ENCODE assay signal across 15 cellular contexts in genomic region chr15:68589783-68590710, GRCh38. TPM values are rescaled to one million over a fixed set of nuclear protein-coding genes. Genes with fewer than 3 reads are reported as not detected.
DNase-seq lines count a peak whose midpoint lies in the region; ATAC-seq and TF ChIP-seq lines count a peak whose summit lies in the region.
"Had no signal": no experiment of that assay in that cellular context is flagged by ENCODE, and none has a peak within 500 bp of the region (broad histone marks: within the 10 kb centered on the region; RNA-seq: fewer than 3 reads in every experiment).

No MANE protein-coding gene starts in this region.

- H2AFZ ChIP-seq in fibroblast of lung (ENCODE audit: low read length) (no peak overlapping the region), hepatocyte (no peak overlapping the region)

- peaks cover 43% of the 10 kb centered on the region for H3K4me1 ChIP-seq in fibroblast of lung (ENCODE audit: control insufficient read depth, extremely low read depth, insufficient read depth, low read length)
- H3K4me1 ChIP-seq in hepatocyte (ENCODE audit: insufficient read depth), result peaks cover 5% of the 10 kb centered on the region
- H3K4me1 ChIP-seq: vagina had no signal

- H3K36me3 ChIP-seq in fibroblast of lung (ENCODE audit: control insufficient read depth, insufficient read depth, low read length), result no peaks in the 10 kb centered on the region
- H3K36me3 ChIP-seq in hepatocyte (replicated peaks; ENCODE audit: insufficient read depth, low read depth), result no peaks in the 10 kb centered on the region
- H3K36me3 ChIP-seq: cardiac muscle cell, vagina had no signal

- H3K4me2 ChIP-seq in fibroblast of lung (ENCODE audit: extremely low read depth, insufficient read depth, low read length) (peak overlapping the region; percentile 17), hepatocyte (no peak overlapping the region)

- peak in 44 of 56 donors; percentile 25 to 82 (median 55) for DNase-seq in amygdala (lab: John Stamatoyannopoulos, UW)
- no peak for DNase-seq in fibroblast of lung (ENCODE audit: low read depth in 2 of 2)
- no peak for DNase-seq in left lobe of liver (ENCODE audit: low spot score)
- no peak for DNase-seq in hepatocyte (ENCODE audit: low spot score)
- DNase-seq: activated naive CD4-positive, alpha-beta T cell; DMS 273 treated with DMSO at 0.1 percent for 48 hours; NCI-H1694; stimulated activated CD4-positive, alpha-beta T cell treated with anti-CD3 and anti-CD28 coated beads, Interleukin-4, amount 100 ng/mL, for 1 hour had no signal

- no peak overlapping the region for H3K9ac ChIP-seq in fibroblast of lung (ENCODE audit: insufficient read depth, low read length)

- no peak for ATAC-seq in GM19455 (IDR thresholded peaks at IDR 0.05; ENCODE audit: unreplicated experiment)
- ATAC-seq in left lobe of liver, result no peak

- no peak overlapping the region for H3K27ac ChIP-seq in fibroblast of lung (ENCODE audit: insufficient read depth, low read length)
- peak overlapping the region; percentile 85 for H3K27ac ChIP-seq in temporal lobe (ENCODE audit: low read depth, low read length)
- no peak overlapping the region for H3K27ac ChIP-seq in hepatocyte
- H3K27ac ChIP-seq: cardiac muscle cell, vagina had no signal

- no peak for TF ChIP-seq CTCF in fibroblast of lung (conservative IDR thresholded peaks at IDR 0.05 in 1 of 2, IDR thresholded peaks at IDR 0.05 in 1 of 2; ENCODE audit: low read depth in 1 of 2, low read length in 2 of 2)
- TF ChIP-seq CTCF in nephron (IDR thresholded peaks at IDR 0.05; ENCODE audit: unreplicated experiment in 3 of 3), result no peak
- no peak for TF ChIP-seq CTCF in hepatocyte (IDR thresholded peaks at IDR 0.05; ENCODE audit: poor library complexity)

- no peaks in the 10 kb centered on the region for H3K9me2 ChIP-seq in hepatocyte (replicated peaks; ENCODE audit: insufficient read depth)

- H3K4me3 ChIP-seq in fibroblast of lung (replicated peaks in 1 of 4; ENCODE audit: control extremely low read depth in 1 of 4, insufficient read depth in 1 of 4, low read depth in 3 of 4, low read length in 4 of 4) (no peak overlapping the region), hepatocyte (no peak overlapping the region)
- H3K4me3 ChIP-seq: cardiac muscle cell, vagina had no signal

- H3K9me3 Mint-ChIP-seq in nephron, result no peaks in the 10 kb centered on the region

- peaks cover 9% of the 10 kb centered on the region for H3K27me3 Mint-ChIP-seq in nephron (ENCODE audit: low read depth)

- H4K20me1 ChIP-seq in fibroblast of lung (ENCODE audit: control insufficient read depth, extremely low read depth, insufficient read depth, low read length) (no peaks in the 10 kb centered on the region), hepatocyte (ENCODE audit: insufficient read depth, poor library complexity, severe bottlenecking) (no peaks in the 10 kb centered on the region)

- H3K36me3 Mint-ChIP-seq in nephron (ENCODE audit: low read depth), result no peaks in the 10 kb centered on the region

- H3K27ac Mint-ChIP-seq in nephron, result peak overlapping the region; percentile 30 to 93 (median 82)
- H3K27ac Mint-ChIP-seq: B cell had no signal

- H3K79me2 ChIP-seq in fibroblast of lung (ENCODE audit: control insufficient read depth, insufficient read depth, low read length) (peaks cover 95% of the 10 kb centered on the region), hepatocyte (no peaks in the 10 kb centered on the region)

- H3K4me1 Mint-ChIP-seq in nephron, result peaks cover 84% of the 10 kb centered on the region

- H3K9me3 ChIP-seq in fibroblast of lung (ENCODE audit: control insufficient read depth, insufficient read depth, low read depth, low read length) (no peaks in the 10 kb centered on the region), hepatocyte (ENCODE audit: low read depth) (no peaks in the 10 kb centered on the region)
- H3K9me3 ChIP-seq: vagina had no signal

- WGBS in hepatocyte (ENCODE audit: low lambda C conversion rate, missing lambda C conversion rate), result 90% methylated on average over 15 of the region's 15 CpGs

- H3K27me3 ChIP-seq in fibroblast of lung (ENCODE audit: control insufficient read depth, insufficient read depth, low read length), result no peaks in the 10 kb centered on the region
- no peaks in the 10 kb centered on the region for H3K27me3 ChIP-seq in hepatocyte
- H3K27me3 ChIP-seq: cardiac muscle cell, vagina had no signal

- H3K4me3 Mint-ChIP-seq in nephron, result no peak overlapping the region
- H3K4me3 Mint-ChIP-seq: B cell had no signal

RNA-seq across cellular contexts. Expression of gene CORO2B, which starts 11.3 kb away (rescaled TPM):
- total RNA-seq in fibroblast of lung, result 15.7 and 25.3 TPM in 2 replicates
- polyA plus RNA-seq in fibroblast of lung, result 17.5 and 70.2 TPM in 2 replicates
- polyA plus RNA-seq in fibroblast of lung (2012), result 22.1 and 70.4 TPM in 2 replicates
- polyA minus RNA-seq in fibroblast of lung (ENCODE audit: low replicate concordance), result 58.7 and 208 TPM in 2 replicates
- 28.0 TPM for total RNA-seq in temporal lobe
- 0.35 TPM for total RNA-seq in left lobe of liver
- 1.2 and 2.9 TPM in 2 replicates for total RNA-seq in hepatocyte
- 4.6 and 5.1 TPM in 2 replicates for polyA plus RNA-seq in hepatocyte
- total RNA-seq: HT-29 had no signal

Comparison
In these comparisons a context has a peak if more than half of its experiments do, and no peak if none do; other contexts are left out.
1. DNase-seq: peak in amygdala (44 of 56); none in fibroblast of lung (0 of 2), left lobe of liver (single experiment) and hepatocyte (single experiment).